ENCODE assay signal across 7 cellular contexts in genomic region chr4:8941492-8941805, GRCh38.
A peak's percentile ranks its signal among the peaks of the same experiment; 100 is the strongest.
DNase-seq lines count a peak whose midpoint lies in the region; ATAC-seq, FAIRE-seq and TF ChIP-seq lines count a peak whose summit lies in the region.
"Not testable (repeated sequence)": the region's sequence is repeated elsewhere in the genome, so short reads cannot be mapped to it uniquely, and the experiment has no call there.

No MANE protein-coding gene starts in this region.

- H3K27ac Mint-ChIP-seq in activated CD4-positive, alpha-beta T cell treated with anti-CD3 and anti-CD28 coated beads, Interleukin-2, amount 10 ng/mL, durations not matched to agents 24 days and 14 days; osteocyte (ENCODE audit: unreplicated experiment): not testable (repeated sequence)

- intact Hi-C loops in OCI-LY7 (cut with micrococcal nuclease; ENCODE audit: unreplicated experiment); activated CD4-positive, alpha-beta T cell treated with anti-CD3 and anti-CD28 coated beads, Interleukin-2, amount 10 ng/mL, durations not matched to agents 24 days and 14 days (cut with micrococcal nuclease): not testable (repeated sequence)
- intact Hi-C loops in K562 (cut with micrococcal nuclease) = loop anchor here (5.0 kb wide), 1 partner anchor 181 kb away; no protein-coding TSS in a partner anchor

- TF ChIP-seq CTCF in C4-2B (conservative IDR thresholded peaks at IDR 0.05) (peak; percentile 54), OCI-LY7 (conservative IDR thresholded peaks at IDR 0.05; ENCODE audit: low read length) (0 out of 2 replicates have a peak, but pooled peaks have one; percentile 7), RWPE2 (IDR thresholded peaks at IDR 0.05; ENCODE audit: poor library complexity, severe bottlenecking) (peak; percentile 44)
- TF ChIP-seq CTCF in K562 (IDR thresholded peaks at IDR 0.05 in 2 of 3, conservative IDR thresholded peaks at IDR 0.05 in 1 of 3; ENCODE audit: insufficient read depth in 2 of 3, low read depth in 1 of 3, low read length in 3 of 3); right atrium auricular region (IDR thresholded peaks at IDR 0.05); osteocyte (IDR thresholded peaks at IDR 0.05): not testable (repeated sequence)

- H4K20me1 ChIP-seq in OCI-LY7 (ENCODE audit: insufficient read depth, low read length); K562 (replicated peaks; ENCODE audit: control insufficient read depth, insufficient read depth, low read length): not testable (repeated sequence)

- TF ChIP-seq RAD21 in K562 (CRISPR knock-in tag; conservative IDR thresholded peaks at IDR 0.05 in 1 of 2, IDR thresholded peaks at IDR 0.05 in 1 of 2) = not testable (repeated sequence)

- H3K36me3 ChIP-seq in OCI-LY7 (ENCODE audit: insufficient read depth, low read length); RWPE2 (ENCODE audit: low read depth); K562 (ENCODE audit: control insufficient read depth, insufficient read depth, low read length); right atrium auricular region: not testable (repeated sequence)

- CTCF ChIA-PET in OCI-LY7 (lab: Charles Lee; ENCODE audit: unreplicated experiment) = not testable (repeated sequence)
- CTCF ChIA-PET in K562 (lab: Yijun Ruan, JAX; ENCODE audit: low intra/inter-chr PET ratio) = interaction anchor here (0.6 kb wide), 1 partner anchor 520 kb away, joined by 3 read pairs; no protein-coding TSS in a partner anchor

- H3K27me3 ChIP-seq in RWPE2 (ENCODE audit: insufficient read depth, poor library complexity, severe bottlenecking) (peaks cover 15% of the 10 kb centered on the region), K562 (ENCODE audit: control insufficient read depth in 2 of 2, insufficient read depth in 2 of 2, low read length in 2 of 2) (peaks cover 0 to 12% of the 10 kb centered on the region in 2 experiments; a peak in 2 of 5 replicates)
- H3K27me3 ChIP-seq in right atrium auricular region = not testable (repeated sequence)

- not testable (repeated sequence) for TF ChIP-seq POLR2A in K562 (conservative IDR thresholded peaks at IDR 0.05)

- H3K36me3 Mint-ChIP-seq in activated CD4-positive, alpha-beta T cell treated with anti-CD3 and anti-CD28 coated beads, Interleukin-2, amount 10 ng/mL, durations not matched to agents 24 days and 14 days (ENCODE audit: low read depth); osteocyte (ENCODE audit: unreplicated experiment): not testable (repeated sequence)

- ATAC-seq in RWPE2 (ENCODE audit: low read depth) = not testable (repeated sequence)
- ATAC-seq in K562 = peak; percentile 33; the same call in 2 of the 3 replicates

- not testable (repeated sequence) for TF ChIP-seq EP300 in K562 (IDR thresholded peaks at IDR 0.05; ENCODE audit: low read length)

- H2AFZ ChIP-seq in OCI-LY7 (ENCODE audit: low read length); K562 (ENCODE audit: low read depth, low read length): not testable (repeated sequence)

- H3K9ac ChIP-seq in K562 (ENCODE audit: insufficient read depth in 1 of 2, low read depth in 2 of 2, low read length in 2 of 2) = not testable (repeated sequence)

- DNase-seq in OCI-LY7 (ENCODE audit: low spot score); RWPE2 (ENCODE audit: low spot score); K562 (ENCODE audit: extremely low read depth in 1 of 4, low spot score in 3 of 4): not testable (repeated sequence)
- peak; percentile 13 for DNase-seq in activated CD4-positive, alpha-beta T cell treated with anti-CD3 and anti-CD28 coated beads, Interleukin-2, amount 10 ng/mL, durations not matched to agents 24 days and 14 days
- DNase-seq in right atrium auricular region (ENCODE audit: low spot score) (peak; percentile 26), osteocyte (ENCODE audit: extremely low spot score, unreplicated experiment) (peak; percentile 51)

- H3K9me3 ChIP-seq in OCI-LY7 (ENCODE audit: low read length); RWPE2 (ENCODE audit: severe bottlenecking); K562 (replicated peaks; ENCODE audit: control insufficient read depth, insufficient read depth, low read depth, low read length); right atrium auricular region: not testable (repeated sequence)

- POLR2A ChIA-PET in OCI-LY7 (lab: Charles Lee); K562 (lab: Yijun Ruan, JAX): not testable (repeated sequence)

- not testable (repeated sequence) for H3K4me3 Mint-ChIP-seq in activated CD4-positive, alpha-beta T cell treated with anti-CD3 and anti-CD28 coated beads, Interleukin-2, amount 10 ng/mL, durations not matched to agents 24 days and 14 days; osteocyte (ENCODE audit: unreplicated experiment)

- not testable (repeated sequence) for H3K9me2 ChIP-seq in OCI-LY7 (ENCODE audit: insufficient read depth, low read length)

- H3K4me1 Mint-ChIP-seq in activated CD4-positive, alpha-beta T cell treated with anti-CD3 and anti-CD28 coated beads, Interleukin-2, amount 10 ng/mL, durations not matched to agents 24 days and 14 days; osteocyte (ENCODE audit: unreplicated experiment): not testable (repeated sequence)

- H3K4me1 ChIP-seq in OCI-LY7 (ENCODE audit: insufficient read depth, low read length, poor library complexity, severe bottlenecking); RWPE2 (ENCODE audit: insufficient read depth, poor library complexity, severe bottlenecking); K562 (replicated peaks in 1 of 2; ENCODE audit: control insufficient read depth in 2 of 2, insufficient read depth in 2 of 2, low read length in 2 of 2); right atrium auricular region: not testable (repeated sequence)

- H3K9me3 Mint-ChIP-seq in activated CD4-positive, alpha-beta T cell treated with anti-CD3 and anti-CD28 coated beads, Interleukin-2, amount 10 ng/mL, durations not matched to agents 24 days and 14 days; osteocyte (ENCODE audit: unreplicated experiment): not testable (repeated sequence)

- not testable (repeated sequence) for H3K4me3 ChIP-seq in OCI-LY7 (ENCODE audit: low read depth, low read length, poor library complexity, severe bottlenecking); RWPE2 (ENCODE audit: severe bottlenecking); K562; right atrium auricular region

- FAIRE-seq in K562 (lab: Jason Lieb, UNC) = not testable (repeated sequence)

- H3K79me2 ChIP-seq in OCI-LY7 (ENCODE audit: insufficient read depth, low read depth, low read length); K562 (ENCODE audit: control insufficient read depth, insufficient read depth, low read length): not testable (repeated sequence)

- in situ Hi-C loops in K562 (cut with MboI) = not testable (repeated sequence)

- BruUV-seq in OCI-LY7 (replicated peaks; lab: Mats Ljungman, UMichigan); K562 (replicated peaks; lab: Mats Ljungman, UMichigan): not testable (repeated sequence)

- WGBS in K562 (ENCODE audit: insufficient coverage, low coverage, missing lambda C conversion rate) = 13% methylated on average over 6 of the region's 6 CpGs

- not testable (repeated sequence) for H3K27ac ChIP-seq in C4-2B; OCI-LY7 (ENCODE audit: low read depth, low read length, poor library complexity, severe bottlenecking); RWPE2 (ENCODE audit: poor library complexity, severe bottlenecking); K562 (ENCODE audit: extremely low read depth, low read depth, low read length); right atrium auricular region

- not testable (repeated sequence) for H3K27me3 Mint-ChIP-seq in activated CD4-positive, alpha-beta T cell treated with anti-CD3 and anti-CD28 coated beads, Interleukin-2, amount 10 ng/mL, durations not matched to agents 24 days and 14 days; osteocyte (ENCODE audit: unreplicated experiment)

- not testable (repeated sequence) for H3K9me1 ChIP-seq in K562 (ENCODE audit: control insufficient read depth, insufficient read depth, low read length)

- not testable (repeated sequence) for H3K4me2 ChIP-seq in OCI-LY7 (ENCODE audit: low read length); K562 (ENCODE audit: insufficient read depth, low read length)
